Comparison of ENCODE assay signal across 10 cellular contexts in the genomic region with DNA sequence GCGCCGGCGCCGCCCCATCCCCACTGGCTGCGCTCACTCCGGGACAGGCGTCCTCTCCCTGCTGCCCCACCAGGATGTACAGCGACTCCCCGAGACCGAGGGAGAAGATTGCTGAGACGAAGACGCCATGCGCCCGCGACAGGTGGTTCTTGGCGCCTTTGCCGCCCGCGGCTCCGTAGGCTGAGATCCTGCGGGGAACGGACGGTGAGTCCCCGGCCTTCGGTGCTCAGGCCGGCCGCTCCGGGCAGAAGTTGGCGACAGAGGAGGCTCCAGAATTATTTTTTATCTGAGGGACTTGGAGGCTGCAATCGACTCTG. TPM values are rescaled to one million over a fixed set of nuclear protein-coding genes. Genes with fewer than 3 reads are reported as not detected.
A peak's percentile ranks its signal among the peaks of the same experiment; 100 is the strongest.
DNase-seq lines count a peak whose midpoint lies in the region; ATAC-seq and TF ChIP-seq lines count a peak whose summit lies in the region.
"Had no signal": no experiment of that assay in that cellular context is flagged by ENCODE, and none has a peak within 500 bp of the region (broad histone marks: within the 10 kb centered on the region; RNA-seq: fewer than 3 reads in every experiment).

No MANE protein-coding gene starts in this region.

- no peak overlapping the region for H2BK120ac ChIP-seq in mesenchymal stem cell (ENCODE audit: low read depth, low read length)

- H3K18ac ChIP-seq in mesenchymal stem cell (ENCODE audit: low read depth in 1 of 2, low read length in 2 of 2): no peak overlapping the region

- H3K36me3 Mint-ChIP-seq in activated naive CD8-positive, alpha-beta T cell: no peaks in the 10 kb centered on the region
- peaks cover 10% of the 10 kb centered on the region for H3K36me3 Mint-ChIP-seq in type B pancreatic cell

- no peak overlapping the region for H3K14ac ChIP-seq in mesenchymal stem cell (ENCODE audit: low read length in 2 of 2)

- no peak overlapping the region for H3K23ac ChIP-seq in mesenchymal stem cell (ENCODE audit: low read length in 2 of 2)

- H3K4me2 ChIP-seq in mesenchymal stem cell (ENCODE audit: low read length, poor library complexity, severe bottlenecking): peak overlapping the region; percentile 49

- H3K27ac Mint-ChIP-seq in activated naive CD8-positive, alpha-beta T cell: no peak overlapping the region
- no peak overlapping the region for H3K27ac Mint-ChIP-seq in type B pancreatic cell

- H2AK5ac ChIP-seq in mesenchymal stem cell (ENCODE audit: low read length, severe bottlenecking): no peak overlapping the region

- H4K91ac ChIP-seq in mesenchymal stem cell (ENCODE audit: low read length): no peak overlapping the region

- no peak for ATAC-seq in heart left ventricle

- H3K79me1 ChIP-seq in mesenchymal stem cell (replicated peaks; ENCODE audit: low read length, poor library complexity, severe bottlenecking): no peaks in the 10 kb centered on the region

- peaks cover 15 to 36% (median 28%) of the 10 kb centered on the region in 9 donors for H3K27me3 ChIP-seq in heart left ventricle
- peaks cover 41 to 54% of the 10 kb centered on the region in 2 experiments for H3K27me3 ChIP-seq in mesenchymal stem cell (ENCODE audit: control insufficient read depth in 1 of 2, insufficient read depth in 1 of 2, low read length in 2 of 2)
- H3K27me3 ChIP-seq: MG63 had no signal

- no peak overlapping the region for H2BK12ac ChIP-seq in mesenchymal stem cell (ENCODE audit: low read length in 2 of 2)

- H3K4me3 Mint-ChIP-seq in activated naive CD8-positive, alpha-beta T cell: peak overlapping the region; percentile 77
- peak overlapping the region; percentile 82 for H3K4me3 Mint-ChIP-seq in type B pancreatic cell

- H2AFZ ChIP-seq in mesenchymal stem cell (ENCODE audit: low read depth, low read length): no peak overlapping the region

- H3K27me3 Mint-ChIP-seq in activated naive CD8-positive, alpha-beta T cell: peaks cover 7% of the 10 kb centered on the region
- peaks cover 63% of the 10 kb centered on the region for H3K27me3 Mint-ChIP-seq in type B pancreatic cell

- no peak for TF ChIP-seq POLR2A in heart left ventricle (IDR thresholded peaks at IDR 0.05)

- 2 to 7% (median 2%) methylated on average over 19 to 30 of the region's 30 CpGs for WGBS in heart left ventricle, 4 donors
- WGBS in mesenchymal stem cell: 7% methylated on average over 26 of the region's 30 CpGs

- H2BK15ac ChIP-seq in mesenchymal stem cell (ENCODE audit: low read depth, poor library complexity, severe bottlenecking): no peak overlapping the region

- H3K9me3 Mint-ChIP-seq in activated naive CD8-positive, alpha-beta T cell (ENCODE audit: low read depth): no peaks in the 10 kb centered on the region
- no peaks in the 10 kb centered on the region for H3K9me3 Mint-ChIP-seq in type B pancreatic cell

- DNase-seq in heart left ventricle: peak in 1 of 5 donors; percentile 48
- no peak for DNase-seq in cardiac septum (ENCODE audit: low spot score)
- no peak for DNase-seq in mesenchymal stem cell
- no peak for DNase-seq in type B pancreatic cell (ENCODE audit: extremely low spot score, unreplicated experiment)
- DNase-seq in NCI-H1694 (lab: John Stamatoyannopoulos, UW): no peak
- DNase-seq in iPS-NIHi7 (ENCODE audit: extremely low spot score): no peak
- DNase-seq in nucleus accumbens (lab: John Stamatoyannopoulos, UW): no peak
- DNase-seq: DND-41, MG63 had no signal

- H4K8ac ChIP-seq in mesenchymal stem cell (ENCODE audit: low read length): no peak overlapping the region

- peaks cover 24% of the 10 kb centered on the region for H3K4me1 Mint-ChIP-seq in activated naive CD8-positive, alpha-beta T cell (ENCODE audit: low read depth)
- peaks cover 4% of the 10 kb centered on the region for H3K4me1 Mint-ChIP-seq in type B pancreatic cell (ENCODE audit: unreplicated experiment)

- H3K9ac ChIP-seq in mesenchymal stem cell (ENCODE audit: low read length): no peak overlapping the region

- no peak overlapping the region for H2BK5ac ChIP-seq in mesenchymal stem cell (ENCODE audit: low read depth, low read length, poor library complexity, severe bottlenecking)

- H3K36me3 ChIP-seq in heart left ventricle: peaks cover 0 to 8% (median 0%) of the 10 kb centered on the region in 9 donors
- H3K36me3 ChIP-seq in mesenchymal stem cell (ENCODE audit: control insufficient read depth in 1 of 2, insufficient read depth in 2 of 2, low read depth in 1 of 2, low read length in 2 of 2): peaks cover 3 to 4% of the 10 kb centered on the region in 2 experiments
- H3K36me3 ChIP-seq: MG63 had no signal

- intact Hi-C loops in heart left ventricle (cut with DNase I) (no loop called here), cardiac septum (cut with DNase I) (no loop called here)

- peak overlapping the region in 11 of 12 donors; percentile 14 to 57 (median 44) for H3K4me3 ChIP-seq in heart left ventricle
- H3K4me3 ChIP-seq in mesenchymal stem cell (ENCODE audit: insufficient read depth in 1 of 2, low read depth in 1 of 2, low read length in 2 of 2): no peak overlapping the region
- H3K4me3 ChIP-seq: MG63 had no signal

- H3K4ac ChIP-seq in mesenchymal stem cell (ENCODE audit: low read depth in 1 of 2, low read length in 2 of 2): no peak overlapping the region

- H3K9me3 ChIP-seq in heart left ventricle: no peaks in the 10 kb centered on the region
- H3K9me3 ChIP-seq in mesenchymal stem cell (ENCODE audit: control insufficient read depth, low read length): no peaks in the 10 kb centered on the region
- H3K9me3 ChIP-seq: MG63 had no signal

- no peak for TF ChIP-seq CTCF in heart left ventricle (IDR thresholded peaks at IDR 0.05)
- TF ChIP-seq CTCF in type B pancreatic cell (conservative IDR thresholded peaks at IDR 0.05): no peak

- H3K27ac ChIP-seq in heart left ventricle (no peak overlapping the region), mesenchymal stem cell (ENCODE audit: low read length, poor library complexity, severe bottlenecking) (no peak overlapping the region)

- peaks cover 0 to 32% (median 24%) of the 10 kb centered on the region in 12 donors for H3K4me1 ChIP-seq in heart left ventricle
- H3K4me1 ChIP-seq in mesenchymal stem cell (ENCODE audit: control insufficient read depth, insufficient read depth, low read depth, low read length): peaks cover 29% of the 10 kb centered on the region

RNA-seq across cellular contexts. Expression of a gene that starts 1.6 kb away (rescaled TPM):
- total RNA-seq in heart left ventricle (1 to 10 TPM in 1 of 9 donors, under 1 TPM in 8; 0.14 to 1.6 (median 0.37) TPM), cardiac septum (0.65 TPM), type B pancreatic cell (ENCODE audit: low replicate concordance) (0.51 and 0.55 TPM in 2 replicates)
- polyA plus RNA-seq in heart left ventricle: under 1 TPM; 0.34 to 0.36 TPM
- 0.26 TPM for polyA plus RNA-seq in mesenchymal stem cell (2013, experiment 1 of 2)
- 0.22 TPM for polyA plus RNA-seq in mesenchymal stem cell (2013, experiment 2 of 2)

RNA-seq across cellular contexts. Expression of a gene that starts 18.4 kb away (rescaled TPM):
- total RNA-seq in heart left ventricle (10 to 100 TPM in 1 of 9 donors, 1 to 10 TPM in 6, under 1 TPM in 2; 0.80 to 12.5 (median 1.8) TPM), cardiac septum (1.0 TPM), type B pancreatic cell (ENCODE audit: low replicate concordance) (1.5 and 1.9 TPM in 2 replicates)
- 1 to 10 TPM; 6.0 to 6.7 TPM for polyA plus RNA-seq in heart left ventricle
- 0.37 TPM for polyA plus RNA-seq in mesenchymal stem cell (2013, experiment 1 of 2)
- 0.33 TPM for polyA plus RNA-seq in mesenchymal stem cell (2013, experiment 2 of 2)

RNA-seq across cellular contexts. Expression of a gene that starts 32.0 kb away (rescaled TPM):
- total RNA-seq in heart left ventricle (10 to 100 TPM; 13.7 to 32.5 (median 23.7) TPM), cardiac septum (18.5 TPM), type B pancreatic cell (ENCODE audit: low replicate concordance) (54.4 and 68.3 TPM in 2 replicates)
- polyA plus RNA-seq in heart left ventricle: 10 to 100 TPM; 13.4 to 15.4 TPM
- 17.6 TPM for polyA plus RNA-seq in mesenchymal stem cell (2013, experiment 1 of 2)
- 15.0 TPM for polyA plus RNA-seq in mesenchymal stem cell (2013, experiment 2 of 2)

RNA-seq across cellular contexts. Expression of a gene that starts 47.0 kb away (rescaled TPM):
- total RNA-seq in heart left ventricle: 10 to 100 TPM in 3 of 9 donors, 1 to 10 TPM in 6; 2.5 to 15.4 (median 3.7) TPM
- polyA plus RNA-seq in heart left ventricle: 10 to 100 TPM in 1 of 2 donors, 1 to 10 TPM in 1; 2.6 to 13.7 TPM
- total RNA-seq in cardiac septum: 3.6 TPM
- polyA plus RNA-seq in mesenchymal stem cell (2013, experiment 1 of 2): 33.5 TPM
- polyA plus RNA-seq in mesenchymal stem cell (2013, experiment 2 of 2): 33.5 TPM
- 43.0 and 44.1 TPM in 2 replicates for total RNA-seq in type B pancreatic cell (ENCODE audit: low replicate concordance)

Comparison
In these comparisons a context has a peak if more than half of its experiments do, and no peak if none do; other contexts are left out.
1. H3K4me3 ChIP-seq: peak in heart left ventricle (11 of 12); none in mesenchymal stem cell (0 of 2).